ENCODE assay signal across 24 cellular contexts in the genomic region with DNA sequence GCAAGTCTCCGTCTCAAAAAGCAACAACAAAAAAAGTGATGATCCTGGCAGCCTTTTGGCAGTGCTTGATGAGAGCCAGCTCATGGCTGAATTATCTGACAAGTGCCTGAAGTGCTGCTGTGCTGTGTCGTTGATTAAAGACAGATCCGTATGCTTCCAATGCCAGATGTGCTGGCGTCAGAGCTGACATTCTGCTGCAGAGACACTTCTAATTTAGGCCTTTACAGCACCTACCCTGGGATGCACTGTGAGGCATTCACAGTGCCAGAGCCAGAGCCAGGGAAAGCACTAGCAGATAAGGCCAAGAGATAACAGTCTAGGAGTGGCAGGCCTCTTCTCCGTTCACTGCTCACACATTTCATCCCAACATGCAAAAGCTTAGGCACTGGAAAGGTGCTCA.
DNase-seq lines count a peak whose midpoint lies in the region; ATAC-seq and TF ChIP-seq lines count a peak whose summit lies in the region.
"Had no signal": no experiment of that assay in that cellular context is flagged by ENCODE, and none has a peak within 500 bp of the region (broad histone marks: within the 10 kb centered on the region; RNA-seq: fewer than 3 reads in every experiment).

No MANE protein-coding gene starts in this region.

- H3K4me1 ChIP-seq in heart left ventricle: peaks cover 0 to 8% (median 0%) of the 10 kb centered on the region in 12 donors
- H3K4me1 ChIP-seq in mesodermal cell (ENCODE audit: control insufficient read depth, insufficient read depth, low read length, poor library complexity, severe bottlenecking): peaks cover 8% of the 10 kb centered on the region
- H3K4me1 ChIP-seq: Caco-2, foreskin keratinocyte, lower lobe of right lung had no signal

- WGBS in heart left ventricle, 4 donors: 7 to 16% (median 11%) methylated on average over 2 to 5 of the region's 5 CpGs
- 30 to 44% methylated on average over 4 to 5 of the region's 5 CpGs for WGBS in mesodermal cell (ENCODE audit: insufficient coverage in 2 of 2), 2 experiments
- WGBS in lower leg skin, 2 donors: 23 to 25% methylated on average over 5 of the region's 5 CpGs

- no peaks in the 10 kb centered on the region for H3K36me3 ChIP-seq in heart left ventricle
- H3K36me3 ChIP-seq in mesodermal cell (ENCODE audit: control insufficient read depth, insufficient read depth, low read length): no peaks in the 10 kb centered on the region
- H3K36me3 ChIP-seq: lower lobe of right lung had no signal

- TF ChIP-seq CTCF in heart left ventricle (IDR thresholded peaks at IDR 0.05) (no peak), lower leg skin (IDR thresholded peaks at IDR 0.05) (no peak)

- no peaks in the 10 kb centered on the region for H3K27me3 ChIP-seq in heart left ventricle
- H3K27me3 ChIP-seq: foreskin keratinocyte had no signal

- intact Hi-C loops in heart left ventricle (cut with DNase I) (loop anchor here in 6 of 10 donors (1.0 to 10.0 kb wide), 7 partner anchors 99 to 314 kb away; no protein-coding TSS in a partner anchor), lower leg skin (cut with DNase I; ENCODE audit: low total_unique reads) (no loop called here)

- peak; percentile 74 for DNase-seq in ELF-1 (ENCODE audit: low read depth, low spot score)
- DNase-seq in NCI-H510A treated with DMSO at 0.1 percent for 48 hours (lab: John Stamatoyannopoulos, UW): peak; percentile 46
- peak; percentile 64 to 89 (median 78) for DNase-seq in heart left ventricle
- no peak for DNase-seq in activated CD4-positive, alpha-beta T cell treated with anti-CD3 and anti-CD28 coated beads, Interleukin-2, amount 50 U/mL, for 4 hours
- DNase-seq in lower leg skin (ENCODE audit: low spot score in 2 of 2): no peak
- no peak for DNase-seq in superior temporal gyrus (ENCODE audit: extremely low spot score)
- DNase-seq: activated CD4-positive, alpha-beta T cell treated with anti-CD3 and anti-CD28 coated beads for 1 hour; activated CD8-positive, alpha-beta T cell treated with anti-CD3 and anti-CD28 coated beads, Interleukin-2, amount 10 ng/mL, durations not matched to agents 7 days and 5 days; activated gamma-delta T cell treated with Interleukin-2 at 50 U/mL for 16 hours; activated T-cell treated with anti-CD3 and anti-CD28 coated beads, Interleukin-2, amount 50 U/mL, for 1 hour; C1 segment of cervical spinal cord; Caco-2; DND-41; foreskin keratinocyte; H9; hippocampal formation; lower lobe of right lung; NCI-H146; NCI-H2171 treated with DMSO at 0.1 percent for 48 hours; stimulated activated CD4-positive, alpha-beta T cell treated with anti-CD3 and anti-CD28 coated beads, Interleukin-2, amount 100 ng/mL, for 48 hours; T-helper 1 cell had no signal

- H3K27ac ChIP-seq in heart left ventricle (peak overlapping the region in 11 of 12 donors; percentile 30 to 86 (median 63)), mesodermal cell (ENCODE audit: low read depth, low read length, severe bottlenecking) (peak overlapping the region; percentile 76)
- H3K27ac ChIP-seq: epithelial cell of prostate, foreskin keratinocyte, lower lobe of right lung had no signal

- H3K4me3 ChIP-seq in heart left ventricle: no peak overlapping the region
- H3K4me3 ChIP-seq in mesodermal cell (ENCODE audit: extremely low read depth, insufficient read depth, low read length, poor library complexity, severe bottlenecking): no peak overlapping the region
- no peak overlapping the region for H3K4me3 ChIP-seq in lower leg skin (ENCODE audit: low read depth, poor library complexity, severe bottlenecking)
- H3K4me3 ChIP-seq: lower lobe of right lung had no signal

- ATAC-seq in heart left ventricle: peak; percentile 97 to 99 (median 98)
- ATAC-seq: activated CD8-positive, alpha-beta T cell treated with anti-CD3 and anti-CD28 coated beads, Interleukin-2, amount 10 ng/mL, durations not matched to agents 7 days and 5 days; foreskin keratinocyte; lower lobe of right lung; stimulated activated memory B cell treated with anti-CD40 and anti-IgM and Interleukin-4, amounts not matched to agents 10 μg/mL and 1 μg/mL and 100 μg/mL, for 72 hours had no signal

- H3K9me3 ChIP-seq in heart left ventricle: peaks cover 0 to 18% (median 0%) of the 10 kb centered on the region in 12 donors
- no peaks in the 10 kb centered on the region for H3K9me3 ChIP-seq in mesodermal cell (ENCODE audit: control insufficient read depth, low read length)
- H3K9me3 ChIP-seq: Caco-2, lower lobe of right lung had no signal

- TF ChIP-seq POLR2A in heart left ventricle (IDR thresholded peaks at IDR 0.05) (no peak), lower leg skin (IDR thresholded peaks at IDR 0.05) (no peak)

Comparison
In these comparisons a context has a peak if more than half of its experiments do, and no peak if none do; other contexts are left out.
1. DNase-seq: peak in ELF-1 (single experiment), NCI-H510A treated with DMSO at 0.1 percent for 48 hours (single experiment) and heart left ventricle (5 of 5); none in activated CD4-positive, alpha-beta T cell treated with anti-CD3 and anti-CD28 coated beads, Interleukin-2, amount 50 U/mL, for 4 hours (0 of 2), lower leg skin (0 of 2) and superior temporal gyrus (single experiment).